Comparison of ENCODE assay signal across 22 cellular contexts in the genomic region with DNA sequence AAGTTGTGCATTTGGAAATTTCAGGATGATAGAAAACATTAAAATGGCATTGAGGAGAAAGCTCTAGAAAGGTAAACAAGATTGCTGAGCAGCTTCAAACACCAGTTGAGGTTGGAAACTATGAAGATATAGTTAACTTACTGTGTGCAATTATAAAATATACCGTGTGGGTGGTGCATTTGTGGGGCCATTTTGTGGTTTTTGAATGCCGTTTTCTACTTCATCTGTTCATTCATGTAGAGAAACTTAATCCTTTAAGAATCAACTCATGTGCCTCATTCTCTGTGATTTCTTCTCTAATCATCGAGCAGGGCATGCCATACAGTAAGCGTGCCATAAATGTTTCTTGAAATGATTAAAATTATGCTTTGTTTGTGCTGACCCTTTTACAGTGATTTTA.
A peak's percentile ranks its signal among the peaks of the same experiment; 100 is the strongest.
DNase-seq lines count a peak whose midpoint lies in the region; ATAC-seq and TF ChIP-seq lines count a peak whose summit lies in the region.
"Had no signal": no experiment of that assay in that cellular context is flagged by ENCODE, and none has a peak within 500 bp of the region (broad histone marks: within the 10 kb centered on the region; RNA-seq: fewer than 3 reads in every experiment).

No MANE protein-coding gene starts in this region.

- no peaks in the 10 kb centered on the region for H3K4me1 Mint-ChIP-seq in CD8-positive, alpha-beta memory T cell
- peaks cover 0 to 2% (median 0%) of the 10 kb centered on the region in 4 donors for H3K4me1 Mint-ChIP-seq in CD4-positive, alpha-beta memory T cell

- H2AFZ ChIP-seq in PC-9, result 0 out of 2 replicates have a peak overlapping the region, but pooled peaks have one; percentile 22

- no peaks in the 10 kb centered on the region for H3K36me3 Mint-ChIP-seq in CD8-positive, alpha-beta memory T cell
- no peaks in the 10 kb centered on the region for H3K36me3 Mint-ChIP-seq in CD4-positive, alpha-beta memory T cell
- H3K36me3 Mint-ChIP-seq: CD14-positive monocyte had no signal

- POLR2A ChIA-PET in PC-9 (lab: Charles Lee; ENCODE audit: unreplicated experiment), result interaction anchor here (0.7 kb wide), 1 partner anchor 161 kb away, joined by 3 read pairs; no protein-coding TSS in a partner anchor
- POLR2A ChIA-PET in CD8-positive, alpha-beta memory T cell (lab: Charles Lee), result no interaction called here
- POLR2A ChIA-PET in CD4-positive, alpha-beta memory T cell (lab: Charles Lee; ENCODE audit: partially characterized antibody), result no interaction called here

- CTCF ChIA-PET in PC-9 (lab: Charles Lee), result no interaction called here
- CTCF ChIA-PET in CD8-positive, alpha-beta memory T cell (lab: Charles Lee), result no interaction called here
- CTCF ChIA-PET in CD4-positive, alpha-beta memory T cell (lab: Charles Lee; ENCODE audit: partially characterized antibody), result no interaction called here

- ATAC-seq in aorta (ENCODE audit: low FRiP score), result no peak
- ATAC-seq: HCT116, Panc1 had no signal

- TF ChIP-seq CTCF in PC-9 (conservative IDR thresholded peaks at IDR 0.05), result no peak

- H3F3A ChIP-seq in PC-9 (ENCODE audit: insufficient read depth, low read depth), result no peaks in the 10 kb centered on the region

- H3K4me3 Mint-ChIP-seq in CD8-positive, alpha-beta memory T cell, result no peak overlapping the region
- no peak overlapping the region for H3K4me3 Mint-ChIP-seq in CD4-positive, alpha-beta memory T cell
- H3K4me3 Mint-ChIP-seq: CD14-positive monocyte; T-helper 1 cell treated with Interleukin-12 subunit alpha and Interleukin-12 subunit beta and Interleukin-4 antibody, amounts not matched to agents 30 μg/mL and 1 μg/mL, for 36 hours had no signal

- no peaks in the 10 kb centered on the region; the same call in none of the 2 replicates for H3K4me1 ChIP-seq in PC-9 (replicated peaks; ENCODE audit: insufficient read depth)
- H3K4me1 ChIP-seq in CD8-positive, alpha-beta memory T cell (ENCODE audit: insufficient read depth, low read length), result no peaks in the 10 kb centered on the region
- H3K4me1 ChIP-seq in aorta (ENCODE audit: control insufficient read depth in 1 of 2, insufficient read depth in 2 of 2, low read length in 2 of 2), result no peaks in the 10 kb centered on the region
- H3K4me1 ChIP-seq in CD4-positive, alpha-beta memory T cell (ENCODE audit: insufficient read depth, low read length), result no peaks in the 10 kb centered on the region

- no peaks in the 10 kb centered on the region for H3K79me2 ChIP-seq in PC-9 (ENCODE audit: low read depth)

- no peaks in the 10 kb centered on the region for H3K36me3 ChIP-seq in PC-9 (ENCODE audit: low read depth)
- H3K36me3 ChIP-seq in CD8-positive, alpha-beta memory T cell (ENCODE audit: insufficient read depth, low read length), result no peaks in the 10 kb centered on the region
- H3K36me3 ChIP-seq in aorta (ENCODE audit: control insufficient read depth in 1 of 2, insufficient read depth in 2 of 2, low read length in 1 of 2), result no peaks in the 10 kb centered on the region
- H3K36me3 ChIP-seq in CD4-positive, alpha-beta memory T cell (ENCODE audit: insufficient read depth, low read length), result no peaks in the 10 kb centered on the region

- H3K27ac ChIP-seq in PC-9 (no peak overlapping the region), aorta (ENCODE audit: low read depth in 1 of 2, low read length in 2 of 2) (no peak overlapping the region)
- no peak overlapping the region for H3K27ac ChIP-seq in CD8-positive, alpha-beta memory T cell (ENCODE audit: low read depth, low read length)
- no peak overlapping the region for H3K27ac ChIP-seq in CD4-positive, alpha-beta memory T cell (ENCODE audit: low read depth, low read length)

- BruUV-seq in PC-9 (replicated peaks; lab: Mats Ljungman, UMichigan), result no TSS peak

- intact Hi-C loops in PC-9 (cut with micrococcal nuclease; ENCODE audit: unreplicated experiment) (no loop called here), aorta (cut with DNase I) (no loop called here)
- intact Hi-C loops in CD4-positive, alpha-beta memory T cell (cut with micrococcal nuclease), result no loop called here

- H3K27me3 Mint-ChIP-seq in CD8-positive, alpha-beta memory T cell, result peaks cover 0 to 3% of the 10 kb centered on the region in 2 donors
- H3K27me3 Mint-ChIP-seq in CD4-positive, alpha-beta memory T cell, result no peaks in the 10 kb centered on the region

- H3K9me3 Mint-ChIP-seq in CD8-positive, alpha-beta memory T cell, result peaks cover 0 to 4% (median 0%) of the 10 kb centered on the region in 5 donors
- peaks cover 0 to 2% (median 0%) of the 10 kb centered on the region in 8 donors for H3K9me3 Mint-ChIP-seq in CD4-positive, alpha-beta memory T cell
- H3K9me3 Mint-ChIP-seq: T-helper 1 cell treated with Interleukin-12 subunit alpha and Interleukin-12 subunit beta and Interleukin-4 antibody, amounts not matched to agents 30 μg/mL and 1 μg/mL, for 36 hours had no signal

- H3K27me3 ChIP-seq in PC-9 (ENCODE audit: insufficient read depth, low read depth) (no peaks in the 10 kb centered on the region), aorta (ENCODE audit: control insufficient read depth in 1 of 2, insufficient read depth in 2 of 2, low read length in 1 of 2) (no peaks in the 10 kb centered on the region)
- H3K27me3 ChIP-seq in CD8-positive, alpha-beta memory T cell (ENCODE audit: insufficient read depth, low read length, poor library complexity, severe bottlenecking), result no peaks in the 10 kb centered on the region
- no peaks in the 10 kb centered on the region for H3K27me3 ChIP-seq in CD4-positive, alpha-beta memory T cell (ENCODE audit: insufficient read depth, low read length)

- WGBS in aorta, 2 donors, result 81 to 83% methylated on average over 4 of the region's 4 CpGs

- no peaks in the 10 kb centered on the region for H3K9me2 ChIP-seq in PC-9 (ENCODE audit: insufficient read depth)

- no peak overlapping the region for H3K4me2 ChIP-seq in PC-9

- DNase-seq in NCI-H1417 (lab: John Stamatoyannopoulos, UW), result peak in 2 of 3 experiments; percentile 5 to 53
- no peak for DNase-seq in NCI-H1417 treated with DMSO at 0.1 percent for 48 hours (lab: John Stamatoyannopoulos, UW)
- DNase-seq in PC-9, result no peak
- DNase-seq in astrocyte of the hippocampus (ENCODE audit: low read depth, low spot score), result peak; percentile 28
- DNase-seq in CD8-positive, alpha-beta memory T cell, result no peak
- no peak for DNase-seq in aorta
- DNase-seq in CD4-positive, alpha-beta memory T cell, result no peak
- no peak for DNase-seq in stimulated activated CD4-positive, alpha-beta T cell treated with anti-CD3 and anti-CD28 coated beads, Interleukin-2, amount 100 ng/mL, for 48 hours
- DNase-seq: AML-193, COR-L47, DMS 273 treated with DMSO at 0.1 percent for 48 hours, GOT3, Karpas-422, MV-4-11, NCI-H187 treated with DMSO at 0.1 percent for 48 hours, NCI-H2107, NCI-H446 treated with DMSO at 0.1 percent for 48 hours, NCI-H526 treated with DMSO at 0.1 percent for 48 hours had no signal

- no peaks in the 10 kb centered on the region for H3K9me3 ChIP-seq in PC-9 (ENCODE audit: insufficient read depth, low read depth)
- H3K9me3 ChIP-seq in CD8-positive, alpha-beta memory T cell (ENCODE audit: low read length), result no peaks in the 10 kb centered on the region
- H3K9me3 ChIP-seq in aorta (ENCODE audit: control insufficient read depth, low read length), result no peaks in the 10 kb centered on the region
- no peaks in the 10 kb centered on the region for H3K9me3 ChIP-seq in CD4-positive, alpha-beta memory T cell (ENCODE audit: control insufficient read depth in 1 of 2, low read length in 2 of 2)

- H3K4me3 ChIP-seq in PC-9, result no peak overlapping the region
- no peak overlapping the region for H3K4me3 ChIP-seq in CD8-positive, alpha-beta memory T cell (ENCODE audit: low read length)
- no peak overlapping the region for H3K4me3 ChIP-seq in aorta (ENCODE audit: low read length in 2 of 2)
- H3K4me3 ChIP-seq in CD4-positive, alpha-beta memory T cell (ENCODE audit: low read length in 2 of 2), result no peak overlapping the region

- H4K20me1 ChIP-seq in PC-9 (ENCODE audit: insufficient read depth), result no peaks in the 10 kb centered on the region

- no peak overlapping the region for H3K27ac Mint-ChIP-seq in CD8-positive, alpha-beta memory T cell
- H3K27ac Mint-ChIP-seq in CD4-positive, alpha-beta memory T cell, result no peak overlapping the region
- H3K27ac Mint-ChIP-seq: CD14-positive monocyte; T-helper 1 cell treated with Interleukin-12 subunit alpha and Interleukin-12 subunit beta and Interleukin-4 antibody, amounts not matched to agents 30 μg/mL and 1 μg/mL, for 36 hours had no signal

Comparison
In these comparisons a context has a peak if more than half of its experiments do, and no peak if none do; other contexts are left out.
1. DNase-seq: peak in NCI-H1417 (2 of 3) and astrocyte of the hippocampus (single experiment); none in NCI-H1417 treated with DMSO at 0.1 percent for 48 hours (single experiment), PC-9 (0 of 2), CD8-positive, alpha-beta memory T cell (0 of 5), aorta (0 of 2), CD4-positive, alpha-beta memory T cell (0 of 5) and stimulated activated CD4-positive, alpha-beta T cell treated with anti-CD3 and anti-CD28 coated beads, Interleukin-2, amount 100 ng/mL, for 48 hours (0 of 2).